In the genomic region with DNA sequence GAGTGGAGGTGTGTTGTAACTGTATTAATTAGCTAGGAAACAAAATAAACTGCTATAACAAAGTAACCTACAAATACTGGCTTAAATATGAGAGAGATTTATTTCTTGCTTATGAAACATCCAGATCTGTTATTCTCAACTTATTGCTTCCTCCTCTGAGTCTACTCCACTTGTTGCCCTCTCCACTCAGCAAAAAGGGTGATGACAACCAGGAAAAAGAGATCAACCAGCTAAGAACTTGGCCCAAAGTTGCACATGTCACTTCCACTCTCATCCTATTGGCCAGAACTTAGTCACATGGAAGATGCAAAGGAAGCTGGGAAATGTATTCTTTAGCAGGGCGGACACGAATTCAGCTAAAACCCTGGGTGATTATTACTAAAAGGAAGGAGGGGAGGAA, we compare ENCODE assay signal across 1 cellular context.
A peak's percentile ranks its signal among the peaks of the same experiment; 100 is the strongest.
TF ChIP-seq lines count a peak whose summit lies in the region.

No MANE protein-coding gene starts in this region.

TF ChIP-seq in SK-N-SH, 30 proteins besides CTCF, POLR2A, EP300 and RAD21 (continued from another document):
- TF ChIP-seq REST (IDR thresholded peaks at IDR 0.05; ENCODE audit: low read depth, low read length) = no peak
- peak; percentile 28; the same call in 1 of the 2 replicates for TF ChIP-seq POLR2AphosphoS5 (IDR thresholded peaks at IDR 0.05; ENCODE audit: low read depth, low read length)
